ENCODE assay signal across 8 cellular contexts in the genomic region with DNA sequence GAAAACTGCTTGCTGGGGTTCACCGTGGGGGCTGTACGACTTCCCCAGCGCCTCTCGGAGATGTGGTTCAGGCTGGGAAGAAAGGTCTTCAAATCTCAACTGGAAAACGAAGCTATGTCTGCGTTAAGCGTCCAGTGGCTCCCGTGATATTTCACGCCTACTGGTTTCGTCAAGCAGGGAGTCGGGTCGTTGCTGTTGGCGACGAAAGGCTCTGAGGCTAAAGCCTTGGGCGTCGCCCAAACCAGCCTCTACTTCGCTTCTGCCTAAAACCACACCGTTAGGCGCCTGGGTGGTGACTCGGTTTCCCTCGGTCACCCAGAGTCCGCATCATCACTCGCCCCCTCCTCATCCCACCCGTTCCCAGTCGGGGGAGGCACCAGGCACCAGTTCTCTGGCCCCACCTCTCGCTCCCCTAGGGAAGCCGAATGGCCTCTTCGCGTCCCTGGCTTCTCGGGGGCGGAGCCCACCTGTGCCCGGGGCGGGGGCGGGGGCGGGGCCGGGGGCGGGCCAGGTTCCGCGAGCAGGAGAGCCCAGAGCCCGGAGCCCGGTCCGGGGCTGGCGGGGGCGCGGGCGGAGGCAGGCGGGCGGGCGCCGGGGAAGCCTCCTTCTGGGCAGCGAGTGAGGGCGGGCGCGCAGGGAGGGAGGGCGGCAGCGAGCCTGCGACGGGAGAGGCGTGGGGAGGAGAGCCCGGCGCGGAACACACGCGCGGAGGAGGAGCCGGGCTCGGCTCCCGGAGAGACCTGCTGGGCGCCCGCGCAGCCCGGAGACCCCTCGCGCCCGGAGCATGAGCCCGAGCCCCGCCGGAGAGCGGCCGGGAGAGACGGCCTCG. TPM values are rescaled to one million over a fixed set of nuclear protein-coding genes. Genes with fewer than 3 reads are reported as not detected.
DNase-seq lines count a peak whose midpoint lies in the region; ATAC-seq and TF ChIP-seq lines count a peak whose summit lies in the region.

A gene (plus strand): TSS at position 510 of the 829 bp plus-strand sequence. CDS start 438 bp downstream, outside the sequence.

- peak; percentile 61 for DNase-seq in Calu3
- peak; percentile 75 for DNase-seq in LoVo (ENCODE audit: low spot score)
- DNase-seq in WERI-Rb-1, result peak; percentile 68
- no peak for DNase-seq in chondrocyte (ENCODE audit: low spot score)
- peak; percentile 52 for DNase-seq in left lobe of liver (ENCODE audit: low spot score)
- peak; percentile 35 to 39 for DNase-seq in stimulated activated CD4-positive, alpha-beta T cell treated with anti-CD3 and anti-CD28 coated beads, Interleukin-4, amount 100 ng/mL, for 4 hours
- no peak for DNase-seq in A172 (ENCODE audit: low spot score)

- H3K27me3 ChIP-seq in WERI-Rb-1 (ENCODE audit: insufficient read depth, low read depth, severe bottlenecking), result no peaks in the 10 kb centered on the region

- no peaks in the 10 kb centered on the region for H3K9me3 ChIP-seq in WERI-Rb-1 (ENCODE audit: severe bottlenecking)

- H3K9me3 Mint-ChIP-seq in Calu3 (ENCODE audit: low read depth, unreplicated experiment), result no peaks in the 10 kb centered on the region
- no peaks in the 10 kb centered on the region for H3K9me3 Mint-ChIP-seq in chondrocyte (ENCODE audit: low read depth)

- H3K36me3 ChIP-seq in WERI-Rb-1, result no peaks in the 10 kb centered on the region

- no peak for TF ChIP-seq CTCF in Calu3 (IDR thresholded peaks at IDR 0.05; ENCODE audit: unreplicated experiment)
- TF ChIP-seq CTCF in WERI-Rb-1 (IDR thresholded peaks at IDR 0.05; ENCODE audit: low read depth, low read length), result no peak
- TF ChIP-seq CTCF in chondrocyte (IDR thresholded peaks at IDR 0.05), result no peak

- peak within 1 kb of the TSS; percentile 67 for H3K4me3 Mint-ChIP-seq in Calu3 (ENCODE audit: low read depth, unreplicated experiment)
- H3K4me3 Mint-ChIP-seq in chondrocyte (ENCODE audit: unreplicated experiment), result peak within 1 kb of the TSS; percentile 75

- TSS peak; percentile 71 for BruUV-seq in Calu3 (replicated peaks; lab: Mats Ljungman, UMichigan)

- peak within 1 kb of the TSS; percentile 61 for H3K4me3 ChIP-seq in WERI-Rb-1 (ENCODE audit: low read depth, low read length)

- H3K4me1 Mint-ChIP-seq in Calu3 (ENCODE audit: low read depth, unreplicated experiment) (peaks cover 34% of the 10 kb centered on the region), chondrocyte (ENCODE audit: low read depth) (peaks cover 18% of the 10 kb centered on the region)

- H3K27ac ChIP-seq in WERI-Rb-1, result peak within 1 kb of the TSS; percentile 29; the same call in 1 of the 2 replicates

- H3K27me3 Mint-ChIP-seq in Calu3 (ENCODE audit: unreplicated experiment) (peaks cover 70% of the 10 kb centered on the region), chondrocyte (ENCODE audit: low read depth) (peaks cover 23% of the 10 kb centered on the region)

- intact Hi-C loops in Calu3 (cut with micrococcal nuclease; ENCODE audit: unreplicated experiment), result loop anchor here (5.0 kb wide), 1 partner anchor 43 kb away; no protein-coding TSS in a partner anchor

- CTCF ChIA-PET in Calu3 (lab: Charles Lee), result no interaction called here

- H3K36me3 Mint-ChIP-seq in Calu3 (ENCODE audit: insufficient read depth, unreplicated experiment) (peaks cover 21% of the 10 kb centered on the region), chondrocyte (ENCODE audit: low read depth) (no peaks in the 10 kb centered on the region)

- ATAC-seq in left lobe of liver (peak; percentile 86), HG03196 (IDR thresholded peaks at IDR 0.05; ENCODE audit: unreplicated experiment) (no peak)

- H3K27ac Mint-ChIP-seq in Calu3 (ENCODE audit: unreplicated experiment) (peak within 1 kb of the TSS; percentile 57), chondrocyte (ENCODE audit: unreplicated experiment) (peak within 1 kb of the TSS; percentile 28)

RNA-seq across cellular contexts. Expression of the gene that starts here (rescaled TPM):
- total RNA-seq in Calu3 (2022) (15.9 and 19.3 TPM in 2 replicates), chondrocyte (2.9 to 6.1 TPM (median 3.5 TPM) in 3 replicates), left lobe of liver (0.30 TPM)
- 1.9 and 2.5 TPM in 2 replicates for total RNA-seq in A172 (2014; rRNA removed; shearing (Covaris generic))

Comparison
In these comparisons a context has a peak if more than half of its experiments do, and no peak if none do; other contexts are left out.
1. Peak in DNase-seq and ATAC-seq in left lobe of liver; RNA of the gene not detected or under 1 TPM.
2. DNase-seq: peak in Calu3 (single experiment), LoVo (single experiment), WERI-Rb-1 (single experiment) and stimulated activated CD4-positive, alpha-beta T cell treated with anti-CD3 and anti-CD28 coated beads, Interleukin-4, amount 100 ng/mL, for 4 hours (2 of 2); none in chondrocyte (single experiment) and A172 (single experiment).